ENCODE assay signal across 15 cellular contexts in the genomic region with DNA sequence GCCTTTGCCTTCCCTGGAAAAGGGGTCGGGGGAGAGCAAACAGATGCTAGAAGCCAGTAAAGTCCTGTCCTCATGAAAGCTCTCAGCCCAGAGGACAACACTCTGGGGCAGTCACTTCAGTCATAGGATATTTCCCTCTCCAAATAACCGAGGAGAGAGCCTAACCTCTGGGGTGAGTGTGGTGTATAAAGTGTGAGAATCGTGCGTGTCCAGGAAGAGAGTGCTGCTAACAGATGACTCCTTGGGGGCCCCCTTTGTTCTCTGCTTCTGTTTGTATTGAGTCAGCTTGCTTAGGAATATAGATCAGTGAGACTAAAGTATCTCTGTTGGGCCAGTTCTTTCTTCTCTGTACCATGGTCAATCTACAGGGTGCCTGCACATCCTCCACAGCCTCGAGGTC.
DNase-seq lines count a peak whose midpoint lies in the region; ATAC-seq, FAIRE-seq and TF ChIP-seq lines count a peak whose summit lies in the region.
"Had no signal": no experiment of that assay in that cellular context is flagged by ENCODE, and none has a peak within 500 bp of the region (broad histone marks: within the 10 kb centered on the region; RNA-seq: fewer than 3 reads in every experiment).

No MANE protein-coding gene starts in this region.

- no peaks in the 10 kb centered on the region for H3K79me2 ChIP-seq in parathyroid adenoma

- H3K36me3 ChIP-seq in heart right ventricle (no peaks in the 10 kb centered on the region), parathyroid adenoma (ENCODE audit: control insufficient read depth, insufficient read depth, low read length) (no peaks in the 10 kb centered on the region), uterus (no peaks in the 10 kb centered on the region)

- H3K4me2 ChIP-seq in parathyroid adenoma (ENCODE audit: low read length), result peak overlapping the region; percentile 37
- H3K4me2 ChIP-seq: GM23338 had no signal

- no peak overlapping the region for H3K9ac ChIP-seq in parathyroid adenoma

- H3K27me3 ChIP-seq in heart right ventricle, result no peaks in the 10 kb centered on the region
- H3K27me3 ChIP-seq in parathyroid adenoma (ENCODE audit: control insufficient read depth, insufficient read depth, low read length), result no peaks in the 10 kb centered on the region
- no peaks in the 10 kb centered on the region for H3K27me3 ChIP-seq in uterus
- H3K27me3 ChIP-seq: tibial nerve had no signal

- ATAC-seq in Right ventricle myocardium inferior, result peak; percentile 41
- no peak for ATAC-seq in left cardiac atrium
- ATAC-seq in heart right ventricle, result peak in 6 of 8 donors; percentile 16 to 66 (median 32)
- ATAC-seq: activated T-helper 17 cell treated with anti-CD3 and anti-CD28 coated beads, Interleukin-2, amount 50 U/mL, for 72 hours; GM23338 had no signal

- TF ChIP-seq CTCF in heart right ventricle (IDR thresholded peaks at IDR 0.05), result no peak
- TF ChIP-seq CTCF in parathyroid adenoma (IDR thresholded peaks at IDR 0.05), result no peak
- no peak for TF ChIP-seq CTCF in uterus (IDR thresholded peaks at IDR 0.05)

- in situ Hi-C loops in KBM-7 (cut with MboI; ENCODE audit: low pct_unique_long_range_greater_than_20kb, low sequenced_read_pairs), result no loop called here

- FAIRE-seq in GM12892 (lab: Jason Lieb, UNC), result no peak

- H3K27ac ChIP-seq in heart right ventricle (peak overlapping the region in 4 of 10 donors; percentile 28 to 51 (median 42)), parathyroid adenoma (peak overlapping the region; percentile 85), uterus (peak overlapping the region; percentile 77 to 78)

- no peak overlapping the region for H3K4me3 ChIP-seq in heart right ventricle
- no peak overlapping the region for H3K4me3 ChIP-seq in parathyroid adenoma (ENCODE audit: low read depth, low read length)
- no peak overlapping the region for H3K4me3 ChIP-seq in uterus
- H3K4me3 ChIP-seq: GM23338, tibial nerve had no signal

- H3K9me3 ChIP-seq in heart right ventricle (peaks cover 0 to 4% (median 0%) of the 10 kb centered on the region in 11 donors), parathyroid adenoma (ENCODE audit: control insufficient read depth, low read length) (no peaks in the 10 kb centered on the region), uterus (no peaks in the 10 kb centered on the region)
- H3K9me3 ChIP-seq: tibial nerve had no signal

- WGBS in heart right ventricle, 2 donors, result 45 to 58% methylated on average over 5 of the region's 5 CpGs

- no peak for DNase-seq in Right ventricle myocardium inferior (ENCODE audit: missing footprints)
- DNase-seq in left cardiac atrium, result no peak
- DNase-seq in heart right ventricle, result no peak
- DNase-seq in uterus, result no peak
- no peak for DNase-seq in GM12892 (ENCODE audit: insufficient read length)
- no peak for DNase-seq in stimulated activated CD4-positive, alpha-beta T cell treated with anti-CD3 and anti-CD28 coated beads, Interleukin-15, amount 100 ng/mL, for 24 hours
- DNase-seq in KBM-7, result no peak
- DNase-seq: activated CD4-positive, alpha-beta memory T cell treated with anti-CD3 and anti-CD28 coated beads for 36 hours; effector CD8-positive, alpha-beta T cell; GF-D8; NCI-H1092 had no signal

- H3K4me1 ChIP-seq in heart right ventricle (peaks cover 0 to 43% (median 22%) of the 10 kb centered on the region in 9 donors), parathyroid adenoma (peaks cover 16% of the 10 kb centered on the region), uterus (peaks cover 0 to 6% of the 10 kb centered on the region in 2 donors)

- intact Hi-C loops in Right ventricle myocardium inferior (cut with DNase I), result no loop called here
- intact Hi-C loops in left cardiac atrium (cut with DNase I), result no loop called here
- intact Hi-C loops in heart right ventricle (cut with DNase I), result no loop called here
- intact Hi-C loops in uterus (cut with DNase I; ENCODE audit: low total_unique reads), result no loop called here

- TF ChIP-seq POLR2A in uterus (IDR thresholded peaks at IDR 0.05) (no peak), GM12892 (IDR thresholded peaks at IDR 0.05; ENCODE audit: low read depth, low read length) (no peak)

- H2AFZ ChIP-seq in parathyroid adenoma, result no peak overlapping the region
- H2AFZ ChIP-seq: GM23338 had no signal

Comparison
In these comparisons a context has a peak if more than half of its experiments do, and no peak if none do; other contexts are left out.
1. ATAC-seq: peak in Right ventricle myocardium inferior (single experiment) and heart right ventricle (6 of 8); none in left cardiac atrium (0 of 2).